Comparison of ENCODE assay signal across 14 cellular contexts in the genomic region with DNA sequence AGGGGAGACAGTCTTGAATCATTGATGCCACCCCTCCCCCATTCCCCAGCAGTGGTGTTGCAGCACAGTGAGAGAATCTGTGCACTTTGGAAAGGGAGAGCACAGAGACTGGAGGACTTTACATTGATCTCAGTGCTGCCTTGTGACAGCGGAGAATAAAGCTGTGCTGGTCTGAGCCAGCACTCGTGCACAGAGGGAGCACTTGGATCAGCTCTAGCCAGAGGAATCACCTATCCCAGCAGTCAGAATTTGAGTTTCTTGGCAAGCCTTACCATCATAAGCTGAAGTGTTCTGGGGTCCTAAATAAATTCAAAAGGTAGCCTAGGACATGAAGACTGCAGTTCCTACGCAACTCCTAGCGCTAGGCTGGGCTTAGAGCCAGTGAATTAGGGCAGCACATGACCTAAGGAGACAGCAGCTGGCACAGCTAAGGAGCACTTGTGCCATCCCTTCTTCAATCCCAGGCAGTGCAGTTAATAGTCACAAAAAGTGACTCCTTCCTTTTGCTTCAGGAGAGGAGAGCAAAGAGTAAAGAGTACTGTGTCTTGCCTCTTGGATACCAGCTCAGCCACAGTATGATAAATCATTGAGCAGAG.
A peak's percentile ranks its signal among the peaks of the same experiment; 100 is the strongest.
DNase-seq lines count a peak whose midpoint lies in the region; ATAC-seq lines count a peak whose summit lies in the region.
"Had no signal": no experiment of that assay in that cellular context is flagged by ENCODE, and none has a peak within 500 bp of the region (broad histone marks: within the 10 kb centered on the region; RNA-seq: fewer than 3 reads in every experiment).

No MANE protein-coding gene starts in this region.

- no peaks in the 10 kb centered on the region for H3K27me3 ChIP-seq in Karpas-422 (ENCODE audit: low read length)

- no peaks in the 10 kb centered on the region for H3K9me3 ChIP-seq in Karpas-422 (ENCODE audit: low read length)

- peaks cover 2% of the 10 kb centered on the region for H3K27me3 Mint-ChIP-seq in T-helper 2 cell treated with Interferon-gamma antibody and Interleukin-4, amounts not matched to agents 5 μg/mL and 100 μg/mL, for 36 hours (ENCODE audit: low read depth)

- no peak overlapping the region for H3K4me3 Mint-ChIP-seq in T-helper 2 cell treated with Interferon-gamma antibody and Interleukin-4, amounts not matched to agents 5 μg/mL and 100 μg/mL, for 36 hours
- H3K4me3 Mint-ChIP-seq: activated CD4-positive, alpha-beta memory T cell treated with anti-CD3 and anti-CD28 coated beads, Interleukin-2, amount 10 ng/mL, durations not matched to agents 7 days and 5 days; activated T-helper 1 cell treated with anti-CD3 and anti-CD28 coated beads, Interleukin-12 subunit alpha, Interleukin-12 subunit beta, Interleukin-2, Interleukin-4 antibody, amounts not matched to agents 30 ng/mL and 10 ng/mL and 1 ng/mL, durations not matched to agents 14 hours and 24 hours and 36 hours; stimulated activated memory B cell treated with anti-CD40 and anti-IgM and Interleukin-4, amounts not matched to agents 10 μg/mL and 1 μg/mL and 100 μg/mL, for 72 hours had no signal

- peaks cover 2% of the 10 kb centered on the region for H3K36me3 Mint-ChIP-seq in T-helper 2 cell treated with Interferon-gamma antibody and Interleukin-4, amounts not matched to agents 5 μg/mL and 100 μg/mL, for 36 hours (ENCODE audit: low read depth)
- H3K36me3 Mint-ChIP-seq: stimulated activated memory B cell treated with anti-CD40 and anti-IgM and Interleukin-4, amounts not matched to agents 10 μg/mL and 1 μg/mL and 100 μg/mL, for 72 hours had no signal

- DNase-seq in Right ventricle myocardium superior, result peak; percentile 39
- DNase-seq in cardiac septum (ENCODE audit: low spot score), result no peak
- peak in 34 of 58 donors; percentile 1 to 61 (median 18) for DNase-seq in anterior cingulate cortex (lab: John Stamatoyannopoulos, UW)
- DNase-seq in medulla oblongata (ENCODE audit: extremely low spot score), result peak; percentile 82
- no peak for DNase-seq in GDM1 (lab: John Stamatoyannopoulos, UW)
- DNase-seq in Karpas-422, result no peak
- no peak for DNase-seq in T-helper 2 cell treated with Interferon-gamma antibody and Interleukin-4, amounts not matched to agents 5 μg/mL and 100 μg/mL, for 36 hours (ENCODE audit: low spot score)
- DNase-seq: activated CD4-positive, alpha-beta memory T cell treated with anti-CD3 and anti-CD28 coated beads, Interleukin-2, amount 10 ng/mL, durations not matched to agents 7 days and 5 days; glutamatergic neuron; kidney glomerular epithelial cell; NCI-H1436 had no signal

- no peak overlapping the region for H3K9ac ChIP-seq in Karpas-422 (ENCODE audit: low read length)

- no peaks in the 10 kb centered on the region for H3K4me1 Mint-ChIP-seq in T-helper 2 cell treated with Interferon-gamma antibody and Interleukin-4, amounts not matched to agents 5 μg/mL and 100 μg/mL, for 36 hours (ENCODE audit: low read depth)
- H3K4me1 Mint-ChIP-seq: activated CD4-positive, alpha-beta memory T cell treated with anti-CD3 and anti-CD28 coated beads, Interleukin-2, amount 10 ng/mL, durations not matched to agents 7 days and 5 days; stimulated activated memory B cell treated with anti-CD40 and anti-IgM and Interleukin-4, amounts not matched to agents 10 μg/mL and 1 μg/mL and 100 μg/mL, for 72 hours had no signal

- H3K4me2 ChIP-seq in Karpas-422 (ENCODE audit: low read depth, low read length, poor library complexity, severe bottlenecking), result no peak overlapping the region

- H3K27ac ChIP-seq in Karpas-422 (ENCODE audit: low read length), result no peak overlapping the region

- no peaks in the 10 kb centered on the region for H3K9me2 ChIP-seq in Karpas-422 (replicated peaks; ENCODE audit: insufficient read depth, low read length)

- H3K27ac Mint-ChIP-seq in T-helper 2 cell treated with Interferon-gamma antibody and Interleukin-4, amounts not matched to agents 5 μg/mL and 100 μg/mL, for 36 hours, result no peak overlapping the region
- H3K27ac Mint-ChIP-seq: activated CD4-positive, alpha-beta memory T cell treated with anti-CD3 and anti-CD28 coated beads, Interleukin-2, amount 10 ng/mL, durations not matched to agents 7 days and 5 days; activated T-helper 1 cell treated with anti-CD3 and anti-CD28 coated beads, Interleukin-12 subunit alpha, Interleukin-12 subunit beta, Interleukin-2, Interleukin-4 antibody, amounts not matched to agents 30 ng/mL and 10 ng/mL and 1 ng/mL, durations not matched to agents 14 hours and 24 hours and 36 hours; stimulated activated memory B cell treated with anti-CD40 and anti-IgM and Interleukin-4, amounts not matched to agents 10 μg/mL and 1 μg/mL and 100 μg/mL, for 72 hours had no signal

- no peak overlapping the region for H2AFZ ChIP-seq in Karpas-422 (ENCODE audit: low read length)

- H3K79me2 ChIP-seq in Karpas-422 (ENCODE audit: low read length), result no peaks in the 10 kb centered on the region

- no peaks in the 10 kb centered on the region for H3K36me3 ChIP-seq in Karpas-422 (ENCODE audit: insufficient read depth, low read length)

- peaks cover 26% of the 10 kb centered on the region for H3K9me3 Mint-ChIP-seq in T-helper 2 cell treated with Interferon-gamma antibody and Interleukin-4, amounts not matched to agents 5 μg/mL and 100 μg/mL, for 36 hours

- H4K20me1 ChIP-seq in Karpas-422 (ENCODE audit: insufficient read depth, low read depth, low read length), result no peaks in the 10 kb centered on the region

- intact Hi-C loops in Right ventricle myocardium superior (cut with DNase I) (no loop called here), cardiac septum (cut with DNase I) (no loop called here)

- peak; percentile 80 for ATAC-seq in Right ventricle myocardium superior (ENCODE audit: poor library complexity)
- ATAC-seq in HG02588 (IDR thresholded peaks at IDR 0.05; ENCODE audit: unreplicated experiment), result no peak
- ATAC-seq: stimulated activated memory B cell treated with anti-CD40 and anti-IgM and Interleukin-4, amounts not matched to agents 10 μg/mL and 1 μg/mL and 100 μg/mL, for 72 hours had no signal

- no peak overlapping the region for H3K4me3 ChIP-seq in Karpas-422 (ENCODE audit: low read length)

- H3K4me1 ChIP-seq in Karpas-422 (ENCODE audit: low read length), result no peaks in the 10 kb centered on the region

Comparison
In these comparisons a context has a peak if more than half of its experiments do, and no peak if none do; other contexts are left out.
1. DNase-seq: peak in Right ventricle myocardium superior (single experiment), anterior cingulate cortex (34 of 58) and medulla oblongata (single experiment); none in cardiac septum (single experiment), GDM1 (single experiment), Karpas-422 (single experiment) and T-helper 2 cell treated with Interferon-gamma antibody and Interleukin-4, amounts not matched to agents 5 μg/mL and 100 μg/mL, for 36 hours (single experiment).